In the genomic region with DNA sequence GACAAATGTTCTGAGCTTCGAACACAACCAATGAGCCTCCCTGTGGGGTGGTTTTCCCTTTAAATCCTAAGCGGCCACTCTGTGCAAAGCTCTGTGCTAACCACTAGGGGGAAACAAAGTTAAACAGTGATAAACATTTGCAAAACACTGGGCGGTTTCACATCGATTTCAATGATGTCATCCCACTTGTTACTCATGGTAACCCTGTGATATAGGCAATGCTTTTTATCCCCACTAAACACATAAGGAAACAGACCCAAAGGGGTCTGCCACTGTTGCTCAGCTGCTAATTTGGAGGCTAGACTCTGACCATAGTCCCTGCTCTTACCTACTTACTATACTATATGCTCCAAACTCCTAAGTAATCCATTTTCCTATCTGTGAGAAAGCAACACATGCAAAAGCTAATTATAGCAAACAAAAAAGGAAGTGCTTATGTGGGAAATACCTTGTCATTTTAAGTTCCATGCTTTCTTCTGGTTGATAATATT, we compare ENCODE assay signal across 8 cellular contexts. TPM values are rescaled to one million over a fixed set of nuclear protein-coding genes. Genes with fewer than 3 reads are reported as not detected.
A peak's percentile ranks its signal among the peaks of the same experiment; 100 is the strongest.
DNase-seq lines count a peak whose midpoint lies in the region; ATAC-seq and TF ChIP-seq lines count a peak whose summit lies in the region.

No MANE protein-coding gene starts in this region.

- H3K27ac ChIP-seq in tibial nerve = no peak overlapping the region

- H3K27me3 ChIP-seq in tibial nerve = no peaks in the 10 kb centered on the region

- no peaks in the 10 kb centered on the region for H3K9me3 Mint-ChIP-seq in Calu3 (ENCODE audit: low read depth, unreplicated experiment)
- no peaks in the 10 kb centered on the region for H3K9me3 Mint-ChIP-seq in activated CD4-positive, alpha-beta T cell treated with anti-CD3 and anti-CD28 coated beads, Interleukin-2, amount 10 ng/mL, durations not matched to agents 7 days and 5 days

- WGBS in tibial nerve, 2 donors = 3 to 7% methylated on average over 4 of the region's 4 CpGs

- no peak overlapping the region for H3K4me3 ChIP-seq in tibial nerve

- BruUV-seq in Calu3 (replicated peaks; lab: Mats Ljungman, UMichigan) = no TSS peak

- peaks cover 11% of the 10 kb centered on the region for H3K4me1 Mint-ChIP-seq in Calu3 (ENCODE audit: low read depth, unreplicated experiment)
- H3K4me1 Mint-ChIP-seq in activated CD4-positive, alpha-beta T cell treated with anti-CD3 and anti-CD28 coated beads, Interleukin-2, amount 10 ng/mL, durations not matched to agents 7 days and 5 days = peaks cover 21% of the 10 kb centered on the region

- no peak overlapping the region for H3K4me3 Mint-ChIP-seq in Calu3 (ENCODE audit: low read depth, unreplicated experiment)
- H3K4me3 Mint-ChIP-seq in activated CD4-positive, alpha-beta T cell treated with anti-CD3 and anti-CD28 coated beads, Interleukin-2, amount 10 ng/mL, durations not matched to agents 7 days and 5 days = no peak overlapping the region

- no peak for TF ChIP-seq POLR2A in erythroblast (IDR thresholded peaks at IDR 0.05; ENCODE audit: low read length)
- no peak for TF ChIP-seq POLR2A in tibial nerve (IDR thresholded peaks at IDR 0.05)

- H3K27ac Mint-ChIP-seq in Calu3 (ENCODE audit: unreplicated experiment) = peak overlapping the region; percentile 85
- H3K27ac Mint-ChIP-seq in activated CD4-positive, alpha-beta T cell treated with anti-CD3 and anti-CD28 coated beads, Interleukin-2, amount 10 ng/mL, durations not matched to agents 7 days and 5 days = no peak overlapping the region

- no peaks in the 10 kb centered on the region for H3K27me3 Mint-ChIP-seq in Calu3 (ENCODE audit: unreplicated experiment)
- H3K27me3 Mint-ChIP-seq in activated CD4-positive, alpha-beta T cell treated with anti-CD3 and anti-CD28 coated beads, Interleukin-2, amount 10 ng/mL, durations not matched to agents 7 days and 5 days = peaks cover 31% of the 10 kb centered on the region

- DNase-seq in Calu3 (peak; percentile 58), NCI-H446 treated with DMSO at 0.1 percent for 48 hours (lab: John Stamatoyannopoulos, UW) (peak; percentile 12), erythroblast (lab: John Stamatoyannopoulos, UW) (peak; percentile 73 to 85), myocyte (ENCODE audit: low read depth) (peak; percentile 67), tibial nerve (ENCODE audit: low spot score in 2 of 2) (peak in 1 of 2 donors; percentile 59)
- peak; percentile 73 for DNase-seq in activated CD4-positive, alpha-beta T cell treated with anti-CD3 and anti-CD28 coated beads, Interleukin-2, amount 10 ng/mL, durations not matched to agents 7 days and 5 days

- CTCF ChIA-PET in Calu3 (lab: Charles Lee) = interaction anchor here (1.0 to 1.7 kb wide), 7 partner anchors 13 to 95 kb away, joined by 3 to 18 read pairs (median 4); no protein-coding TSS in a partner anchor
- CTCF ChIA-PET in activated CD4-positive, alpha-beta T cell treated with anti-CD3 and anti-CD28 coated beads, Interleukin-2, amount 10 ng/mL, durations not matched to agents 7 days and 5 days (lab: Charles Lee) = interaction anchor here (0.8 to 5.2 kb wide), 17 partner anchors 9 to 444 kb away, joined by 3 to 52 read pairs (median 4); no protein-coding TSS in a partner anchor

- POLR2A ChIA-PET in activated CD4-positive, alpha-beta T cell treated with anti-CD3 and anti-CD28 coated beads, Interleukin-2, amount 10 ng/mL, durations not matched to agents 7 days and 5 days (lab: Charles Lee) = interaction anchor here (1.4 kb wide), 1 partner anchor 27 kb away, joined by 4 read pairs; no protein-coding TSS in a partner anchor

- TF ChIP-seq EP300 in tibial nerve (IDR thresholded peaks at IDR 0.05) = no peak

- TF ChIP-seq CTCF in Calu3 (IDR thresholded peaks at IDR 0.05; ENCODE audit: unreplicated experiment) = peak; percentile 54
- peak; percentile 50 to 76 (median 68) for TF ChIP-seq CTCF in tibial nerve (IDR thresholded peaks at IDR 0.05)

- peaks cover 16% of the 10 kb centered on the region for H3K36me3 Mint-ChIP-seq in Calu3 (ENCODE audit: insufficient read depth, unreplicated experiment)
- no peaks in the 10 kb centered on the region for H3K36me3 Mint-ChIP-seq in activated CD4-positive, alpha-beta T cell treated with anti-CD3 and anti-CD28 coated beads, Interleukin-2, amount 10 ng/mL, durations not matched to agents 7 days and 5 days (ENCODE audit: low read depth)

- peaks cover 0 to 6% (median 0%) of the 10 kb centered on the region in 4 donors for H3K4me1 ChIP-seq in tibial nerve

- H3K36me3 ChIP-seq in tibial nerve = no peaks in the 10 kb centered on the region

- ATAC-seq in GM19452 (IDR thresholded peaks at IDR 0.05; ENCODE audit: unreplicated experiment) (peak; percentile 96), HG03457 (IDR thresholded peaks at IDR 0.05; ENCODE audit: unreplicated experiment) (peak; percentile 99)

- intact Hi-C loops in Calu3 (cut with micrococcal nuclease; ENCODE audit: unreplicated experiment) = loop anchor here (1.0 to 2.0 kb wide), 2 partner anchors 28 to 77 kb away; no protein-coding TSS in a partner anchor

- no peaks in the 10 kb centered on the region for H3K9me3 ChIP-seq in tibial nerve

RNA-seq across cellular contexts. Expression of gene PTPN3, which starts 57.3 kb away (rescaled TPM):
- 25.0 and 28.3 TPM in 2 replicates for total RNA-seq in Calu3 (2022)
- total RNA-seq in activated CD4-positive, alpha-beta T cell treated with anti-CD3 and anti-CD28 coated beads, Interleukin-2, amount 10 ng/mL, durations not matched to agents 7 days and 5 days = not detected
- 0.05 and 0.10 TPM in 2 replicates for total RNA-seq in myocyte
- 0.11 TPM for polyA plus RNA-seq in myocyte (2012)
- 1 to 10 TPM; 1.3 to 3.3 (median 1.8) TPM for total RNA-seq in tibial nerve
